Comparison of ENCODE assay signal across 10 cellular contexts in the genomic region with DNA sequence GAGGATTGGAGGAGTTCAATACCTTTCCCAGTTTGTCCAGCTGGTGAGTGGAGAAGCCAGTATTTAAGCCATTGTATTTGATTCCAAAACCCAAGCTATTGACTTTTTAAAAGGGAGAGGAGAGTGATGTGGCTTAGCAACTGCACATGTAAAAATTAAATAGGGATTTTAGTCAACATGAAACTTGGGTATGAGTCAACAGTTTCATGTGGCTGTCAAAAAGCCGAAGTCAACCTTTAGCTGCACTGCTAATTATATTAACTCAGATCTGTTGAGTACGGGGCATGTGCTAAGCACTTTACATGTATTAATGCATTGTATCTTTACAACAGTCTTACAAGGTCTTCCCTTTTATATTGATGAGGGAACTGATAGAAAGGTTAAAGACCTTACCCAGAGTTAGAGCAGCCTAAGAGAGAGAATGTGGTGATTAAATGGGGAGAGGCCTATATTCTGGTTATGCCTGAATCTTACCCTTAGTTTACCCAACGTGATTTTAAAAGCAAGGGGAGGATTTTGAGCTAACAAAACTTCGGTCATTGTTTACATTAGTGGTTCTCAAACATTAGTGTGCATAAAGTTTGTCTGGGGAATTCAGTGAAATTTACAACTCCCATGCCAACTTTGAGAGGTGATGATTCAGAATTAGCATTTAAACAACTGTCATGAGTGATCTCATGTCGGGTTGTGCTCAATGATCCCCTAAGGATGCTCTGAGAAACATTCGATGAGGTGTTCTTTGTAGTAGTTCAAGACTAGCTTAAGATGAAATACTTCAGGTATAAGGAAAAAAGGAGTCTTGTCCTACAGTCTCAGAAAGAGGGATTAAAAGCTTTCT. TPM values are rescaled to one million over a fixed set of nuclear protein-coding genes. Genes with fewer than 3 reads are reported as not detected.
DNase-seq lines count a peak whose midpoint lies in the region; ATAC-seq and TF ChIP-seq lines count a peak whose summit lies in the region.
"Had no signal": no experiment of that assay in that cellular context is flagged by ENCODE, and none has a peak within 500 bp of the region (broad histone marks: within the 10 kb centered on the region; RNA-seq: fewer than 3 reads in every experiment).

No MANE protein-coding gene starts in this region.

- H3K27ac Mint-ChIP-seq in Caco-2 (ENCODE audit: unreplicated experiment) = no peak overlapping the region
- H3K27ac Mint-ChIP-seq: activated naive CD8-positive, alpha-beta T cell treated with anti-CD3 and anti-CD28 coated beads, Interleukin-2, amount 10 ng/mL, durations not matched to agents 7 days and 5 days had no signal

- TF ChIP-seq CTCF in epithelial cell of esophagus (IDR thresholded peaks at IDR 0.05; ENCODE audit: insufficient read depth, low read depth, low read length, missing control alignments) (no peak), left lung (IDR thresholded peaks at IDR 0.05) (no peak), Caco-2 (IDR thresholded peaks at IDR 0.05; ENCODE audit: insufficient read depth in 1 of 2, low read depth in 1 of 2, low read length in 1 of 2, severe bottlenecking in 1 of 2, unreplicated experiment in 1 of 2) (no peak)

- no peaks in the 10 kb centered on the region for H3K36me3 Mint-ChIP-seq in Caco-2 (ENCODE audit: insufficient read depth, unreplicated experiment)
- H3K36me3 Mint-ChIP-seq: activated naive CD8-positive, alpha-beta T cell treated with anti-CD3 and anti-CD28 coated beads, Interleukin-2, amount 10 ng/mL, durations not matched to agents 7 days and 5 days had no signal

- H3K9me3 Mint-ChIP-seq in Caco-2 (ENCODE audit: unreplicated experiment) = no peaks in the 10 kb centered on the region
- H3K9me3 Mint-ChIP-seq: activated naive CD8-positive, alpha-beta T cell treated with anti-CD3 and anti-CD28 coated beads, Interleukin-2, amount 10 ng/mL, durations not matched to agents 7 days and 5 days had no signal

- H3K4me3 ChIP-seq in epithelial cell of esophagus (ENCODE audit: low read length) (no peak overlapping the region), left lung (no peak overlapping the region), Caco-2 (ENCODE audit: low read depth, low read length) (no peak overlapping the region)

- no peak overlapping the region for H3K27ac ChIP-seq in left lung

- BruUV-seq in Caco-2 (replicated peaks; lab: Mats Ljungman, UMichigan) = no TSS peak

- no peak overlapping the region for H3K4me3 Mint-ChIP-seq in Caco-2 (ENCODE audit: unreplicated experiment)
- H3K4me3 Mint-ChIP-seq: activated naive CD8-positive, alpha-beta T cell treated with anti-CD3 and anti-CD28 coated beads, Interleukin-2, amount 10 ng/mL, durations not matched to agents 7 days and 5 days had no signal

- intact Hi-C loops in left lung (cut with DNase I) = no loop called here
- intact Hi-C loops in Caco-2 (cut with micrococcal nuclease; ENCODE audit: unreplicated experiment) = no loop called here

- ATAC-seq in GM18907 (IDR thresholded peaks at IDR 0.05; ENCODE audit: unreplicated experiment) = peak; percentile 98
- peak; percentile 98 for ATAC-seq in GM21576 (IDR thresholded peaks at IDR 0.05; ENCODE audit: unreplicated experiment)
- peak; percentile 98 for ATAC-seq in HG03139 (IDR thresholded peaks at IDR 0.05; ENCODE audit: unreplicated experiment)
- no peak for ATAC-seq in left lung

- H3K27me3 Mint-ChIP-seq in Caco-2 (ENCODE audit: insufficient read depth, unreplicated experiment) = peaks cover 4% of the 10 kb centered on the region

- no peaks in the 10 kb centered on the region for H3K4me1 Mint-ChIP-seq in Caco-2 (ENCODE audit: low read depth, unreplicated experiment)
- H3K4me1 Mint-ChIP-seq: activated naive CD8-positive, alpha-beta T cell treated with anti-CD3 and anti-CD28 coated beads, Interleukin-2, amount 10 ng/mL, durations not matched to agents 7 days and 5 days had no signal

- POLR2A ChIA-PET in Caco-2 (lab: Charles Lee) = no interaction called here

- H3K27me3 ChIP-seq in left lung (peaks cover 2 to 9% of the 10 kb centered on the region in 2 donors), Caco-2 (replicated peaks; ENCODE audit: control insufficient read depth, insufficient read depth, low read length) (no peaks in the 10 kb centered on the region)

- H3K9me3 ChIP-seq in left lung = peaks cover 0 to 12% of the 10 kb centered on the region in 2 donors
- no peaks in the 10 kb centered on the region for H3K9me3 ChIP-seq in Caco-2

- DNase-seq in epithelial cell of esophagus (ENCODE audit: low read depth) (peak; percentile 24), occipital lobe (lab: John Stamatoyannopoulos, UW) (no peak), left lung (no peak), NCI-H510A treated with DMSO at 0.1 percent for 48 hours (lab: John Stamatoyannopoulos, UW) (no peak), Caco-2 (no peak)
- DNase-seq: activated naive CD8-positive, alpha-beta T cell treated with anti-CD3 and anti-CD28 coated beads, Interleukin-2, amount 10 ng/mL, durations not matched to agents 7 days and 5 days; DMS79 treated with DMSO at 0.1 percent for 48 hours had no signal

- no peaks in the 10 kb centered on the region for H3K36me3 ChIP-seq in left lung
- no peaks in the 10 kb centered on the region for H3K36me3 ChIP-seq in Caco-2 (ENCODE audit: control insufficient read depth, insufficient read depth, low read length)

- CTCF ChIA-PET in Caco-2 (lab: Charles Lee) = no interaction called here

- H3K4me1 ChIP-seq in left lung (no peaks in the 10 kb centered on the region), Caco-2 (no peaks in the 10 kb centered on the region)

RNA-seq across cellular contexts. Expression of a gene that starts 6.9 kb away (rescaled TPM):
- total RNA-seq in occipital lobe = 0.78 TPM
- total RNA-seq in left lung = under 1 TPM; 0.58 to 0.64 TPM
- total RNA-seq in Caco-2 (2022) = not detected in 2 replicates
